Comparison of ENCODE assay signal across 8 cellular contexts in the genomic region with DNA sequence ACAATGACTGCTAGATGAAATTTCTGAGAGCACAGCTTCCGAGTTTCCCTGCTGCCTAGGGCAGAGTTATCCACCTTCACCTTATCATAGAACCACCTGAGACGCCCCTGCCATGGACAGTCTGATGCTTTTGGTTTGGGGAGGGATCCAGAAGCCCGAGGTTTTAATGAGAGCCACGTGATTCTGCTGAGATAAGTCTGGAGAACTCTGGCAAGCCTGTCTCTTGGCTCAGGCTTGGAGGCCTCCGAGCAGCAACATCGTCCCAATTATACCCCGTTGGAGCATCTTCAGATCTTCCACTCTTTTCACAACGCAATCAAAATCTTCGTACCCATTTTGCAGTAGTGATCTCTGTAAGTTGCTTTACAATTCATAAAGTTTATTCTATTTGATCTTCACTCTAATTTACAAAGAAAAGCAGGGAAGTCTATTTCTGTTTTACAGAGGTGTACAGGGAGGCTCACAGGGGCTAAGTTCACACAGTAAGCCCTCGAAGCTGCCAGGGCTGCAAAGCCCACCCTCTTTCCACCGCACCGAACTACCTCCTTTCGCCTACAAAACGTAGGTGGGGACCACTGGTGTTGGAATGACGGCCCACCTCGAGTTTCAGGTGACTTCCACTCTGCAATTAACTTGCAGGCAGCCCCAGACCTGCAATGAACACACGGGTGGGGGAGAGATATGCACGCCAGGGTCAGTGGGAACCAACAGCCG. TPM values are rescaled to one million over a fixed set of nuclear protein-coding genes. Genes with fewer than 3 reads are reported as not detected.
A peak's percentile ranks its signal among the peaks of the same experiment; 100 is the strongest.
DNase-seq lines count a peak whose midpoint lies in the region; ATAC-seq and TF ChIP-seq lines count a peak whose summit lies in the region.

No MANE protein-coding gene starts in this region.

- H3K4me3 ChIP-seq in WI38 (ENCODE audit: low read depth, low read length), result peak overlapping the region; percentile 68
- H3K4me3 ChIP-seq in cardiac muscle cell, result peak overlapping the region; percentile 60
- H3K4me3 ChIP-seq in retinal pigment epithelial cell (ENCODE audit: low read length), result peak overlapping the region; percentile 55

- H3K4me1 ChIP-seq in cardiac muscle cell (ENCODE audit: low read depth), result peaks cover 12% of the 10 kb centered on the region

- peaks cover 8% of the 10 kb centered on the region for H3K27me3 ChIP-seq in cardiac muscle cell

- peak overlapping the region; percentile 77 for H3K27ac ChIP-seq in cardiac muscle cell

- no peak for TF ChIP-seq CTCF in WI38 (IDR thresholded peaks at IDR 0.05; ENCODE audit: low read depth, low read length)
- no peak for TF ChIP-seq CTCF in cardiac muscle cell (IDR thresholded peaks at IDR 0.05; ENCODE audit: low read depth, low read length)
- no peak for TF ChIP-seq CTCF in retinal pigment epithelial cell (conservative IDR thresholded peaks at IDR 0.05; ENCODE audit: low read depth, low read length)

- DNase-seq in NCI-H82 (lab: John Stamatoyannopoulos, UW) (peak; percentile 45), NCI-H82 treated with DMSO at 0.1 percent for 48 hours (lab: John Stamatoyannopoulos, UW; ENCODE audit: unreplicated experiment) (no peak), cardiac muscle cell (ENCODE audit: low read depth in 1 of 2, low spot score in 1 of 2) (peak; percentile 12 to 37), retinal pigment epithelial cell (ENCODE audit: low read depth) (no peak), NCI-H1092 (lab: John Stamatoyannopoulos, UW) (no peak)

- H3K9me3 ChIP-seq in cardiac muscle cell (ENCODE audit: low read depth), result no peaks in the 10 kb centered on the region

- ATAC-seq in GM19324 (IDR thresholded peaks at IDR 0.05; ENCODE audit: low FRiP score, unreplicated experiment) (no peak), GM18511 (IDR thresholded peaks at IDR 0.05; ENCODE audit: unreplicated experiment) (no peak)

- H3K36me3 ChIP-seq in cardiac muscle cell, result no peaks in the 10 kb centered on the region

RNA-seq across cellular contexts. Expression of gene HHAT, which starts 0.5 kb away (rescaled TPM):
- 5.0 and 8.4 TPM in 2 replicates for total RNA-seq in cardiac muscle cell
- 3.6 and 6.1 TPM in 2 replicates for polyA plus RNA-seq in cardiac muscle cell

Comparison
In these comparisons a context has a peak if more than half of its experiments do, and no peak if none do; other contexts are left out.
1. DNase-seq: peak in NCI-H82 (single experiment) and cardiac muscle cell (2 of 2); none in NCI-H82 treated with DMSO at 0.1 percent for 48 hours (single experiment), retinal pigment epithelial cell (single experiment) and NCI-H1092 (single experiment).
2. Peak in every context shown above with its lines, with median percentiles within 50 percentile points of each other: H3K4me3 ChIP-seq.